11 cellular contexts compared by ENCODE assay signal in genomic region chr20:49983848-49984408, GRCh38. TPM values are rescaled to one million over a fixed set of nuclear protein-coding genes. Genes with fewer than 3 reads are reported as not detected.
DNase-seq lines count a peak whose midpoint lies in the region; ATAC-seq and TF ChIP-seq lines count a peak whose summit lies in the region.
"Had no signal": no experiment of that assay in that cellular context is flagged by ENCODE, and none has a peak within 500 bp of the region (broad histone marks: within the 10 kb centered on the region; RNA-seq: fewer than 3 reads in every experiment).

No MANE protein-coding gene starts in this region.

- ATAC-seq in GM21360 (IDR thresholded peaks at IDR 0.05; ENCODE audit: unreplicated experiment): no peak

- H3K9me3 Mint-ChIP-seq in brain: peaks cover 0 to 3% (median 0%) of the 10 kb centered on the region in 5 experiments

- peak overlapping the region; percentile 27 to 67 for H3K27ac ChIP-seq in liver (ENCODE audit: low read depth in 1 of 2, low read length in 2 of 2)
- H3K27ac ChIP-seq in suprapubic skin: peak overlapping the region; percentile 59
- H3K27ac ChIP-seq: 22Rv1 had no signal

- peaks cover 29% of the 10 kb centered on the region for H3K27me3 Mint-ChIP-seq in brain

- DNase-seq in DMS 273 (lab: John Stamatoyannopoulos, UW; ENCODE audit: unreplicated experiment) (peak; percentile 56), DMS 273 treated with DMSO at 0.1 percent for 48 hours (lab: John Stamatoyannopoulos, UW) (no peak), suprapubic skin (ENCODE audit: low spot score in 2 of 2) (no peak), AML-193 (lab: John Stamatoyannopoulos, UW) (no peak), amniotic stem cell (lab: John Stamatoyannopoulos, UW) (no peak)
- DNase-seq: left cardiac atrium, NCI-H1930 had no signal

- peaks cover 75% of the 10 kb centered on the region for H3K4me1 Mint-ChIP-seq in brain

- H3K9me3 ChIP-seq in liver (ENCODE audit: control insufficient read depth in 4 of 4, low read length in 3 of 4) (no peaks in the 10 kb centered on the region), suprapubic skin (no peaks in the 10 kb centered on the region)

- TF ChIP-seq POLR2A in suprapubic skin (IDR thresholded peaks at IDR 0.05): no peak

- H3K4me3 ChIP-seq in liver (ENCODE audit: low read depth in 1 of 3, low read length in 3 of 3) (peak overlapping the region; percentile 20 to 34 (median 20)), suprapubic skin (peak overlapping the region; percentile 48)

- no peaks in the 10 kb centered on the region for H3K36me3 ChIP-seq in liver (ENCODE audit: control insufficient read depth in 4 of 4, insufficient read depth in 3 of 4, low read depth in 1 of 4, low read length in 3 of 4)
- H3K36me3 ChIP-seq in suprapubic skin: no peaks in the 10 kb centered on the region

- peak overlapping the region; percentile 80 to 90 (median 88) for H3K4me3 Mint-ChIP-seq in brain

- peak overlapping the region in 1 of 2 donors; percentile 10 for H3K9ac ChIP-seq in liver (ENCODE audit: low read depth in 1 of 2, low read length in 2 of 2)

- peaks cover 2 to 19% (median 6%) of the 10 kb centered on the region in 4 donors for H3K4me1 ChIP-seq in liver (ENCODE audit: control insufficient read depth in 4 of 4, insufficient read depth in 4 of 4, low read length in 3 of 4)
- peaks cover 56% of the 10 kb centered on the region for H3K4me1 ChIP-seq in suprapubic skin

- H3K27ac Mint-ChIP-seq in brain: peak overlapping the region in 4 of 5 experiments; percentile 12 to 94 (median 54)

- WGBS in liver: 76% methylated on average over 18 of the region's 18 CpGs
- 72% methylated on average over 18 of the region's 18 CpGs for WGBS in suprapubic skin

- no peak for TF ChIP-seq CTCF in brain (conservative IDR thresholded peaks at IDR 0.05)
- no peak for TF ChIP-seq CTCF in liver (IDR thresholded peaks at IDR 0.05; ENCODE audit: low read depth, low read length, missing input control)
- no peak for TF ChIP-seq CTCF in suprapubic skin (IDR thresholded peaks at IDR 0.05)

- H3K36me3 Mint-ChIP-seq in brain: peaks cover 11% of the 10 kb centered on the region

- H3K27me3 ChIP-seq in liver (ENCODE audit: control insufficient read depth in 4 of 4, insufficient read depth in 4 of 4, low read length in 3 of 4) (no peaks in the 10 kb centered on the region), suprapubic skin (no peaks in the 10 kb centered on the region)

- no peak for TF ChIP-seq RAD21 in liver (IDR thresholded peaks at IDR 0.05)

- no peak for TF ChIP-seq EP300 in suprapubic skin (IDR thresholded peaks at IDR 0.05)

TF ChIP-seq in liver, 16 proteins besides CTCF, POLR2A, EP300 and RAD21:
- TF ChIP-seq, protein P1, sequence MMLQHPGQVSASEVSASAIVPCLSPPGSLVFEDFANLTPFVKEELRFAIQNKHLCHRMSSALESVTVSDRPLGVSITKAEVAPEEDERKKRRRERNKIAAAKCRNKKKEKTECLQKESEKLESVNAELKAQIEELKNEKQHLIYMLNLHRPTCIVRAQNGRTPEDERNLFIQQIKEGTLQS (IDR thresholded peaks at IDR 0.05): no peak
- TF ChIP-seq FOXA2 (IDR thresholded peaks at IDR 0.05): no peak
- TF ChIP-seq YY1 (IDR thresholded peaks at IDR 0.05): no peak
- no peak for TF ChIP-seq EGR1 (IDR thresholded peaks at IDR 0.05; ENCODE audit: low read depth in 2 of 2)
- no peak for TF ChIP-seq MAX (IDR thresholded peaks at IDR 0.05)
- no peak for TF ChIP-seq NR2F2 (IDR thresholded peaks at IDR 0.05)
- TF ChIP-seq HNF4G (IDR thresholded peaks at IDR 0.05): no peak
- TF ChIP-seq, protein P2, sequence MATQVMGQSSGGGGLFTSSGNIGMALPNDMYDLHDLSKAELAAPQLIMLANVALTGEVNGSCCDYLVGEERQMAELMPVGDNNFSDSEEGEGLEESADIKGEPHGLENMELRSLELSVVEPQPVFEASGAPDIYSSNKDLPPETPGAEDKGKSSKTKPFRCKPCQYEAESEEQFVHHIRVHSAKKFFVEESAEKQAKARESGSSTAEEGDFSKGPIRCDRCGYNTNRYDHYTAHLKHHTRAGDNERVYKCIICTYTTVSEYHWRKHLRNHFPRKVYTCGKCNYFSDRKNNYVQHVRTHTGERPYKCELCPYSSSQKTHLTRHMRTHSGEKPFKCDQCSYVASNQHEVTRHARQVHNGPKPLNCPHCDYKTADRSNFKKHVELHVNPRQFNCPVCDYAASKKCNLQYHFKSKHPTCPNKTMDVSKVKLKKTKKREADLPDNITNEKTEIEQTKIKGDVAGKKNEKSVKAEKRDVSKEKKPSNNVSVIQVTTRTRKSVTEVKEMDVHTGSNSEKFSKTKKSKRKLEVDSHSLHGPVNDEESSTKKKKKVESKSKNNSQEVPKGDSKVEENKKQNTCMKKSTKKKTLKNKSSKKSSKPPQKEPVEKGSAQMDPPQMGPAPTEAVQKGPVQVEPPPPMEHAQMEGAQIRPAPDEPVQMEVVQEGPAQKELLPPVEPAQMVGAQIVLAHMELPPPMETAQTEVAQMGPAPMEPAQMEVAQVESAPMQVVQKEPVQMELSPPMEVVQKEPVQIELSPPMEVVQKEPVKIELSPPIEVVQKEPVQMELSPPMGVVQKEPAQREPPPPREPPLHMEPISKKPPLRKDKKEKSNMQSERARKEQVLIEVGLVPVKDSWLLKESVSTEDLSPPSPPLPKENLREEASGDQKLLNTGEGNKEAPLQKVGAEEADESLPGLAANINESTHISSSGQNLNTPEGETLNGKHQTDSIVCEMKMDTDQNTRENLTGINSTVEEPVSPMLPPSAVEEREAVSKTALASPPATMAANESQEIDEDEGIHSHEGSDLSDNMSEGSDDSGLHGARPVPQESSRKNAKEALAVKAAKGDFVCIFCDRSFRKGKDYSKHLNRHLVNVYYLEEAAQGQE (IDR thresholded peaks at IDR 0.05): no peak
- TF ChIP-seq TAF1 (conservative IDR thresholded peaks at IDR 0.05): no peak
- no peak for TF ChIP-seq ZBTB33 (IDR thresholded peaks at IDR 0.05)
- TF ChIP-seq JUND (IDR thresholded peaks at IDR 0.05): no peak
- TF ChIP-seq HNF4A (conservative IDR thresholded peaks at IDR 0.05): no peak
- no peak for TF ChIP-seq RXRA (IDR thresholded peaks at IDR 0.05)
- TF ChIP-seq SP1 (IDR thresholded peaks at IDR 0.05): no peak
- TF ChIP-seq GABPA (IDR thresholded peaks at IDR 0.05 in 1 of 2, conservative IDR thresholded peaks at IDR 0.05 in 1 of 2): no peak
- no peak for TF ChIP-seq FOXA1 (IDR thresholded peaks at IDR 0.05)
TF ChIP-seq in liver: peak in this region for 0.

RNA-seq across cellular contexts. Expression of gene SNAI1, which starts 1.1 kb away (rescaled TPM):
- 6.0 TPM for polyA plus RNA-seq in brain (ENCODE audit: insufficient read depth, low read depth, low replicate concordance)
- under 1 TPM; 0.28 to 0.75 TPM for total RNA-seq in liver
- polyA plus RNA-seq in liver: 1 to 10 TPM in 1 of 2 donors, under 1 TPM in 1; 0.44 to 3.4 TPM
- total RNA-seq in suprapubic skin: 1 to 10 TPM in 3 of 4 donors, under 1 TPM in 1; 0.56 to 4.1 (median 1.4) TPM

RNA-seq across cellular contexts. Expression of gene RNF114, which starts 47.7 kb away (rescaled TPM):
- 82.0 TPM for polyA plus RNA-seq in brain (ENCODE audit: insufficient read depth, low read depth, low replicate concordance)
- total RNA-seq in liver: 10 to 100 TPM; 30.9 to 87.9 TPM
- 10 to 100 TPM; 33.8 to 48.0 TPM for polyA plus RNA-seq in liver
- 100 to 1,000 TPM; 134 to 150 (median 138) TPM for total RNA-seq in suprapubic skin
